ENCODE assay signal across 1 cellular context in the genomic region with DNA sequence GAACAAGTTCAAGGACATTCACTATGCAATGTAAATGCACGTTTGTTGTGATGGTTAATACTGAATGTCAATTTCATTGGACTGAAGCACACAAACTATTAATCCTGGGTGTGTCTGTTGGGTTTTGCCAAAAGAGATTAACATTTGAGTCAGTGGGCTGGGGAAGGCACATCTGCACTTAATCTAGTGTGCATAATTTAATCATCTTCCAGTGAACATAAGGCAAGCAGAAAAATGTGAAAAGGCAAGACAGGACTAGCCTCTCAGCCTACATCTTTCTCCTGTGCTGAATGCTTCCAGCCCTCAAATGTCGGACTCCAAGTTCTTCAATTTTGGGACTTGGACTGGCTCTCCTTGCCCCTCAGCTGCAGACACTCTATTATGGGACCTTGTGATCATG.
TF ChIP-seq lines count a peak whose summit lies in the region.

No MANE protein-coding gene starts in this region.

TF ChIP-seq in GM23338, 12 proteins besides CTCF, POLR2A, EP300 and RAD21:
- TF ChIP-seq, protein P1, sequence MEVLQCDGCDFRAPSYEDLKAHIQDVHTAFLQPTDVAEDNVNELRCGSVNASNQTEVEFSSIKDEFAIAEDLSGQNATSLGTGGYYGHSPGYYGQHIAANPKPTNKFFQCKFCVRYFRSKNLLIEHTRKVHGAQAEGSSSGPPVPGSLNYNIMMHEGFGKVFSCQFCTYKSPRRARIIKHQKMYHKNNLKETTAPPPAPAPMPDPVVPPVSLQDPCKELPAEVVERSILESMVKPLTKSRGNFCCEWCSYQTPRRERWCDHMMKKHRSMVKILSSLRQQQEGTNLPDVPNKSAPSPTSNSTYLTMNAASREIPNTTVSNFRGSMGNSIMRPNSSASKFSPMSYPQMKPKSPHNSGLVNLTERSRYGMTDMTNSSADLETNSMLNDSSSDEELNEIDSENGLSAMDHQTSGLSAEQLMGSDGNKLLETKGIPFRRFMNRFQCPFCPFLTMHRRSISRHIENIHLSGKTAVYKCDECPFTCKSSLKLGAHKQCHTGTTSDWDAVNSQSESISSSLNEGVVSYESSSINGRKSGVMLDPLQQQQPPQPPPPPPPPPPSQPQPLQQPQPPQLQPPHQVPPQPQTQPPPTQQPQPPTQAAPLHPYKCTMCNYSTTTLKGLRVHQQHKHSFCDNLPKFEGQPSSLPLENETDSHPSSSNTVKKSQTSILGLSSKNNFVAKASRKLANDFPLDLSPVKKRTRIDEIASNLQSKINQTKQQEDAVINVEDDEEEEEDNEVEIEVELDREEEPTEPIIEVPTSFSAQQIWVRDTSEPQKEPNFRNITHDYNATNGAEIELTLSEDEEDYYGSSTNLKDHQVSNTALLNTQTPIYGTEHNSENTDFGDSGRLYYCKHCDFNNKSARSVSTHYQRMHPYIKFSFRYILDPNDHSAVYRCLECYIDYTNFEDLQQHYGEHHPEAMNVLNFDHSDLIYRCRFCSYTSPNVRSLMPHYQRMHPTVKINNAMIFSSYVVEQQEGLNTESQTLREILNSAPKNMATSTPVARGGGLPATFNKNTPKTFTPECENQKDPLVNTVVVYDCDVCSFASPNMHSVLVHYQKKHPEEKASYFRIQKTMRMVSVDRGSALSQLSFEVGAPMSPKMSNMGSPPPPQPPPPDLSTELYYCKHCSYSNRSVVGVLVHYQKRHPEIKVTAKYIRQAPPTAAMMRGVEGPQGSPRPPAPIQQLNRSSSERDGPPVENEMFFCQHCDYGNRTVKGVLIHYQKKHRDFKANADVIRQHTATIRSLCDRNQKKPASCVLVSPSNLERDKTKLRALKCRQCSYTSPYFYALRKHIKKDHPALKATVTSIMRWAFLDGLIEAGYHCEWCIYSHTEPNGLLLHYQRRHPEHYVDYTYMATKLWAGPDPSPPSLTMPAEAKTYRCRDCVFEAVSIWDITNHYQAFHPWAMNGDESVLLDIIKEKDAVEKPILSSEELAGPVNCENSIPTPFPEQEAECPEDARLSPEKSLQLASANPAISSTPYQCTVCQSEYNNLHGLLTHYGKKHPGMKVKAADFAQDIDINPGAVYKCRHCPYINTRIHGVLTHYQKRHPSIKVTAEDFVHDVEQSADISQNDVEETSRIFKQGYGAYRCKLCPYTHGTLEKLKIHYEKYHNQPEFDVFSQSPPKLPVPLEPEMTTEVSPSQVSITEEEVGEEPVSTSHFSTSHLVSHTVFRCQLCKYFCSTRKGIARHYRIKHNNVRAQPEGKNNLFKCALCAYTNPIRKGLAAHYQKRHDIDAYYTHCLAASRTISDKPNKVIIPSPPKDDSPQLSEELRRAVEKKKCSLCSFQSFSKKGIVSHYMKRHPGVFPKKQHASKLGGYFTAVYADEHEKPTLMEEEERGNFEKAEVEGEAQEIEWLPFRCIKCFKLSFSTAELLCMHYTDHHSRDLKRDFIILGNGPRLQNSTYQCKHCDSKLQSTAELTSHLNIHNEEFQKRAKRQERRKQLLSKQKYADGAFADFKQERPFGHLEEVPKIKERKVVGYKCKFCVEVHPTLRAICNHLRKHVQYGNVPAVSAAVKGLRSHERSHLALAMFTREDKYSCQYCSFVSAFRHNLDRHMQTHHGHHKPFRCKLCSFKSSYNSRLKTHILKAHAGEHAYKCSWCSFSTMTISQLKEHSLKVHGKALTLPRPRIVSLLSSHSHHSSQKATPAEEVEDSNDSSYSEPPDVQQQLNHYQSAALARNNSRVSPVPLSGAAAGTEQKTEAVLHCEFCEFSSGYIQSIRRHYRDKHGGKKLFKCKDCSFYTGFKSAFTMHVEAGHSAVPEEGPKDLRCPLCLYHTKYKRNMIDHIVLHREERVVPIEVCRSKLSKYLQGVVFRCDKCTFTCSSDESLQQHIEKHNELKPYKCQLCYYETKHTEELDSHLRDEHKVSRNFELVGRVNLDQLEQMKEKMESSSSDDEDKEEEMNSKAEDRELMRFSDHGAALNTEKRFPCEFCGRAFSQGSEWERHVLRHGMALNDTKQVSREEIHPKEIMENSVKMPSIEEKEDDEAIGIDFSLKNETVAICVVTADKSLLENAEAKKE (CRISPR knock-in tag; IDR thresholded peaks at IDR 0.05): no peak
- no peak for TF ChIP-seq ZNF114 (CRISPR knock-in tag; IDR thresholded peaks at IDR 0.05)
- TF ChIP-seq NANOG (IDR thresholded peaks at IDR 0.05; ENCODE audit: borderline replicate concordance): no peak
- TF ChIP-seq POLR2AphosphoS5 (IDR thresholded peaks at IDR 0.05; ENCODE audit: low read depth): no peak
- no peak for TF ChIP-seq CREB1 (CRISPR knock-in tag; IDR thresholded peaks at IDR 0.05; ENCODE audit: low read depth)
- TF ChIP-seq ZNF331 (CRISPR knock-in tag; IDR thresholded peaks at IDR 0.05; ENCODE audit: low read depth): no peak
- no peak for TF ChIP-seq EZH2 (IDR thresholded peaks at IDR 0.05; ENCODE audit: low read depth, unreplicated experiment)
- no peak for TF ChIP-seq STAT1 (IDR thresholded peaks at IDR 0.05; ENCODE audit: unreplicated experiment)
- TF ChIP-seq, protein P2, sequence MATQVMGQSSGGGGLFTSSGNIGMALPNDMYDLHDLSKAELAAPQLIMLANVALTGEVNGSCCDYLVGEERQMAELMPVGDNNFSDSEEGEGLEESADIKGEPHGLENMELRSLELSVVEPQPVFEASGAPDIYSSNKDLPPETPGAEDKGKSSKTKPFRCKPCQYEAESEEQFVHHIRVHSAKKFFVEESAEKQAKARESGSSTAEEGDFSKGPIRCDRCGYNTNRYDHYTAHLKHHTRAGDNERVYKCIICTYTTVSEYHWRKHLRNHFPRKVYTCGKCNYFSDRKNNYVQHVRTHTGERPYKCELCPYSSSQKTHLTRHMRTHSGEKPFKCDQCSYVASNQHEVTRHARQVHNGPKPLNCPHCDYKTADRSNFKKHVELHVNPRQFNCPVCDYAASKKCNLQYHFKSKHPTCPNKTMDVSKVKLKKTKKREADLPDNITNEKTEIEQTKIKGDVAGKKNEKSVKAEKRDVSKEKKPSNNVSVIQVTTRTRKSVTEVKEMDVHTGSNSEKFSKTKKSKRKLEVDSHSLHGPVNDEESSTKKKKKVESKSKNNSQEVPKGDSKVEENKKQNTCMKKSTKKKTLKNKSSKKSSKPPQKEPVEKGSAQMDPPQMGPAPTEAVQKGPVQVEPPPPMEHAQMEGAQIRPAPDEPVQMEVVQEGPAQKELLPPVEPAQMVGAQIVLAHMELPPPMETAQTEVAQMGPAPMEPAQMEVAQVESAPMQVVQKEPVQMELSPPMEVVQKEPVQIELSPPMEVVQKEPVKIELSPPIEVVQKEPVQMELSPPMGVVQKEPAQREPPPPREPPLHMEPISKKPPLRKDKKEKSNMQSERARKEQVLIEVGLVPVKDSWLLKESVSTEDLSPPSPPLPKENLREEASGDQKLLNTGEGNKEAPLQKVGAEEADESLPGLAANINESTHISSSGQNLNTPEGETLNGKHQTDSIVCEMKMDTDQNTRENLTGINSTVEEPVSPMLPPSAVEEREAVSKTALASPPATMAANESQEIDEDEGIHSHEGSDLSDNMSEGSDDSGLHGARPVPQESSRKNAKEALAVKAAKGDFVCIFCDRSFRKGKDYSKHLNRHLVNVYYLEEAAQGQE (IDR thresholded peaks at IDR 0.05; ENCODE audit: unreplicated experiment): no peak
- TF ChIP-seq JUNB (IDR thresholded peaks at IDR 0.05; ENCODE audit: unreplicated experiment): no peak
- TF ChIP-seq ETS1 (IDR thresholded peaks at IDR 0.05): no peak
- no peak for TF ChIP-seq EZH2phosphoT487 (IDR thresholded peaks at IDR 0.05; ENCODE audit: unreplicated experiment)
